In the genomic region with DNA sequence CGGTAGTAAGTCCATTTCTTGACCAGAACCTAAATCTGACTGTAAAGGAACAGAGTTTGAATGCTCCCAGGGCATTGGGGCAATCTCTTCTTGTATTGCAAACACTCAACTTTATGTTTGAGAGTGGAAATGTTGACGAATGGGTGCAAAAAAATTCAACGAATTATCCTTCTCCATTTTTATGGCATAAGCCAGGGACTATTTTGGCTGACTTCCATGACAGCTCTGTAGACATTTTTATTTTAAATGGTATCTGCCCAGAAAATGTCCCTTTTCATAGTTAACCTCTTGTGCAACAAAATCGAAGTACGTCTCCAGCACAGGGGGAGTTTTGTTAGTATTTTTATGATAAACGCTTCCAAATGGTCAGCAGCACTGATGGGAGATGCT, we compare ENCODE assay signal across 2 cellular contexts.
TF ChIP-seq lines count a peak whose summit lies in the region.

No MANE protein-coding gene starts in this region.

TF ChIP-seq in HCT116, 20 proteins besides CTCF, POLR2A, EP300 and RAD21 (continued from another document):
- TF ChIP-seq CBX3 (IDR thresholded peaks at IDR 0.05; ENCODE audit: low read depth) (no peak), EGR1 (IDR thresholded peaks at IDR 0.05; ENCODE audit: low read depth) (no peak), YY1 (IDR thresholded peaks at IDR 0.05; ENCODE audit: extremely low read depth, insufficient replicate concordance, low read depth, low read length) (no peak), EZH2phosphoT487 (IDR thresholded peaks at IDR 0.05; ENCODE audit: borderline replicate concordance) (no peak), FOSL1 (IDR thresholded peaks at IDR 0.05; ENCODE audit: low read depth) (no peak), TCF7L2 (IDR thresholded peaks at IDR 0.05; ENCODE audit: borderline replicate concordance, extremely low read depth, insufficient read depth, insufficient read length) (no peak), JUND (IDR thresholded peaks at IDR 0.05) (no peak), SP1 (IDR thresholded peaks at IDR 0.05; ENCODE audit: low read depth) (no peak), SRF (IDR thresholded peaks at IDR 0.05; ENCODE audit: low read depth) (no peak), POLR2AphosphoS5 (IDR thresholded peaks at IDR 0.05; ENCODE audit: low read depth, low read length) (no peak), ZNF274 (IDR thresholded peaks at IDR 0.05; ENCODE audit: low read depth, low read length) (no peak), ZFX (IDR thresholded peaks at IDR 0.05) (no peak), EZH2 (IDR thresholded peaks at IDR 0.05) (no peak), SIN3A (IDR thresholded peaks at IDR 0.05; ENCODE audit: low read depth) (no peak)
- TF ChIP-seq, protein P1, sequence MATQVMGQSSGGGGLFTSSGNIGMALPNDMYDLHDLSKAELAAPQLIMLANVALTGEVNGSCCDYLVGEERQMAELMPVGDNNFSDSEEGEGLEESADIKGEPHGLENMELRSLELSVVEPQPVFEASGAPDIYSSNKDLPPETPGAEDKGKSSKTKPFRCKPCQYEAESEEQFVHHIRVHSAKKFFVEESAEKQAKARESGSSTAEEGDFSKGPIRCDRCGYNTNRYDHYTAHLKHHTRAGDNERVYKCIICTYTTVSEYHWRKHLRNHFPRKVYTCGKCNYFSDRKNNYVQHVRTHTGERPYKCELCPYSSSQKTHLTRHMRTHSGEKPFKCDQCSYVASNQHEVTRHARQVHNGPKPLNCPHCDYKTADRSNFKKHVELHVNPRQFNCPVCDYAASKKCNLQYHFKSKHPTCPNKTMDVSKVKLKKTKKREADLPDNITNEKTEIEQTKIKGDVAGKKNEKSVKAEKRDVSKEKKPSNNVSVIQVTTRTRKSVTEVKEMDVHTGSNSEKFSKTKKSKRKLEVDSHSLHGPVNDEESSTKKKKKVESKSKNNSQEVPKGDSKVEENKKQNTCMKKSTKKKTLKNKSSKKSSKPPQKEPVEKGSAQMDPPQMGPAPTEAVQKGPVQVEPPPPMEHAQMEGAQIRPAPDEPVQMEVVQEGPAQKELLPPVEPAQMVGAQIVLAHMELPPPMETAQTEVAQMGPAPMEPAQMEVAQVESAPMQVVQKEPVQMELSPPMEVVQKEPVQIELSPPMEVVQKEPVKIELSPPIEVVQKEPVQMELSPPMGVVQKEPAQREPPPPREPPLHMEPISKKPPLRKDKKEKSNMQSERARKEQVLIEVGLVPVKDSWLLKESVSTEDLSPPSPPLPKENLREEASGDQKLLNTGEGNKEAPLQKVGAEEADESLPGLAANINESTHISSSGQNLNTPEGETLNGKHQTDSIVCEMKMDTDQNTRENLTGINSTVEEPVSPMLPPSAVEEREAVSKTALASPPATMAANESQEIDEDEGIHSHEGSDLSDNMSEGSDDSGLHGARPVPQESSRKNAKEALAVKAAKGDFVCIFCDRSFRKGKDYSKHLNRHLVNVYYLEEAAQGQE (IDR thresholded peaks at IDR 0.05; ENCODE audit: low read depth) = no peak
- TF ChIP-seq, protein P2, sequence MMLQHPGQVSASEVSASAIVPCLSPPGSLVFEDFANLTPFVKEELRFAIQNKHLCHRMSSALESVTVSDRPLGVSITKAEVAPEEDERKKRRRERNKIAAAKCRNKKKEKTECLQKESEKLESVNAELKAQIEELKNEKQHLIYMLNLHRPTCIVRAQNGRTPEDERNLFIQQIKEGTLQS (IDR thresholded peaks at IDR 0.05) = no peak

TF ChIP-seq in WTC11, 78 proteins besides CTCF, POLR2A, EP300 and RAD21 (continued from another document):
- TF ChIP-seq, protein P3, sequence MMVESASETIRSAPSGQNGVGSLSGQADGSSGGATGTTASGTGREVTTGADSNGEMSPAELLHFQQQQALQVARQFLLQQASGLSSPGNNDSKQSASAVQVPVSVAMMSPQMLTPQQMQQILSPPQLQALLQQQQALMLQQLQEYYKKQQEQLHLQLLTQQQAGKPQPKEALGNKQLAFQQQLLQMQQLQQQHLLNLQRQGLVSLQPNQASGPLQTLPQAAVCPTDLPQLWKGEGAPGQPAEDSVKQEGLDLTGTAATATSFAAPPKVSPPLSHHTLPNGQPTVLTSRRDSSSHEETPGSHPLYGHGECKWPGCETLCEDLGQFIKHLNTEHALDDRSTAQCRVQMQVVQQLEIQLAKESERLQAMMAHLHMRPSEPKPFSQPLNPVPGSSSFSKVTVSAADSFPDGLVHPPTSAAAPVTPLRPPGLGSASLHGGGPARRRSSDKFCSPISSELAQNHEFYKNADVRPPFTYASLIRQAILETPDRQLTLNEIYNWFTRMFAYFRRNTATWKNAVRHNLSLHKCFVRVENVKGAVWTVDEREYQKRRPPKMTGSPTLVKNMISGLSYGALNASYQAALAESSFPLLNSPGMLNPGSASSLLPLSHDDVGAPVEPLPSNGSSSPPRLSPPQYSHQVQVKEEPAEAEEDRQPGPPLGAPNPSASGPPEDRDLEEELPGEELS (CRISPR knock-in tag; IDR thresholded peaks at IDR 0.05) = no peak
- no peak for TF ChIP-seq ZNF121 (CRISPR knock-in tag; IDR thresholded peaks at IDR 0.05)
- TF ChIP-seq NR2C2 (CRISPR knock-in tag; IDR thresholded peaks at IDR 0.05) = no peak
- no peak for TF ChIP-seq SOX15 (CRISPR knock-in tag; IDR thresholded peaks at IDR 0.05)
- TF ChIP-seq, protein P4, sequence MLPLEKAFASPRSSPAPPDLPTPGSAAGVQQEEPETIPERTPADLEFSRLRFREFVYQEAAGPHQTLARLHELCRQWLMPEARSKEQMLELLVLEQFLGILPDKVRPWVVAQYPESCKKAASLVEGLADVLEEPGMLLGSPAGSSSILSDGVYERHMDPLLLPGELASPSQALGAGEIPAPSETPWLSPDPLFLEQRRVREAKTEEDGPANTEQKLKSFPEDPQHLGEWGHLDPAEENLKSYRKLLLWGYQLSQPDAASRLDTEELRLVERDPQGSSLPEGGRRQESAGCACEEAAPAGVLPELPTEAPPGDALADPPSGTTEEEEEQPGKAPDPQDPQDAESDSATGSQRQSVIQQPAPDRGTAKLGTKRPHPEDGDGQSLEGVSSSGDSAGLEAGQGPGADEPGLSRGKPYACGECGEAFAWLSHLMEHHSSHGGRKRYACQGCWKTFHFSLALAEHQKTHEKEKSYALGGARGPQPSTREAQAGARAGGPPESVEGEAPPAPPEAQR (CRISPR knock-in tag; IDR thresholded peaks at IDR 0.05) = no peak
- no peak for TF ChIP-seq FOXJ3 (CRISPR knock-in tag; IDR thresholded peaks at IDR 0.05; ENCODE audit: borderline replicate concordance)
- TF ChIP-seq, protein P5, sequence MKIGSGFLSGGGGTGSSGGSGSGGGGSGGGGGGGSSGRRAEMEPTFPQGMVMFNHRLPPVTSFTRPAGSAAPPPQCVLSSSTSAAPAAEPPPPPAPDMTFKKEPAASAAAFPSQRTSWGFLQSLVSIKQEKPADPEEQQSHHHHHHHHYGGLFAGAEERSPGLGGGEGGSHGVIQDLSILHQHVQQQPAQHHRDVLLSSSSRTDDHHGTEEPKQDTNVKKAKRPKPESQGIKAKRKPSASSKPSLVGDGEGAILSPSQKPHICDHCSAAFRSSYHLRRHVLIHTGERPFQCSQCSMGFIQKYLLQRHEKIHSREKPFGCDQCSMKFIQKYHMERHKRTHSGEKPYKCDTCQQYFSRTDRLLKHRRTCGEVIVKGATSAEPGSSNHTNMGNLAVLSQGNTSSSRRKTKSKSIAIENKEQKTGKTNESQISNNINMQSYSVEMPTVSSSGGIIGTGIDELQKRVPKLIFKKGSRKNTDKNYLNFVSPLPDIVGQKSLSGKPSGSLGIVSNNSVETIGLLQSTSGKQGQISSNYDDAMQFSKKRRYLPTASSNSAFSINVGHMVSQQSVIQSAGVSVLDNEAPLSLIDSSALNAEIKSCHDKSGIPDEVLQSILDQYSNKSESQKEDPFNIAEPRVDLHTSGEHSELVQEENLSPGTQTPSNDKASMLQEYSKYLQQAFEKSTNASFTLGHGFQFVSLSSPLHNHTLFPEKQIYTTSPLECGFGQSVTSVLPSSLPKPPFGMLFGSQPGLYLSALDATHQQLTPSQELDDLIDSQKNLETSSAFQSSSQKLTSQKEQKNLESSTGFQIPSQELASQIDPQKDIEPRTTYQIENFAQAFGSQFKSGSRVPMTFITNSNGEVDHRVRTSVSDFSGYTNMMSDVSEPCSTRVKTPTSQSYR (CRISPR knock-in tag; IDR thresholded peaks at IDR 0.05) = no peak
- TF ChIP-seq OVOL2 (CRISPR knock-in tag; IDR thresholded peaks at IDR 0.05; ENCODE audit: borderline replicate concordance) = no peak
- TF ChIP-seq HMGA2 (CRISPR knock-in tag; IDR thresholded peaks at IDR 0.05) = no peak
- TF ChIP-seq, protein P6, sequence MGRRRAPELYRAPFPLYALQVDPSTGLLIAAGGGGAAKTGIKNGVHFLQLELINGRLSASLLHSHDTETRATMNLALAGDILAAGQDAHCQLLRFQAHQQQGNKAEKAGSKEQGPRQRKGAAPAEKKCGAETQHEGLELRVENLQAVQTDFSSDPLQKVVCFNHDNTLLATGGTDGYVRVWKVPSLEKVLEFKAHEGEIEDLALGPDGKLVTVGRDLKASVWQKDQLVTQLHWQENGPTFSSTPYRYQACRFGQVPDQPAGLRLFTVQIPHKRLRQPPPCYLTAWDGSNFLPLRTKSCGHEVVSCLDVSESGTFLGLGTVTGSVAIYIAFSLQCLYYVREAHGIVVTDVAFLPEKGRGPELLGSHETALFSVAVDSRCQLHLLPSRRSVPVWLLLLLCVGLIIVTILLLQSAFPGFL (CRISPR knock-in tag; IDR thresholded peaks at IDR 0.05; ENCODE audit: borderline replicate concordance) = no peak
- TF ChIP-seq, protein P7, sequence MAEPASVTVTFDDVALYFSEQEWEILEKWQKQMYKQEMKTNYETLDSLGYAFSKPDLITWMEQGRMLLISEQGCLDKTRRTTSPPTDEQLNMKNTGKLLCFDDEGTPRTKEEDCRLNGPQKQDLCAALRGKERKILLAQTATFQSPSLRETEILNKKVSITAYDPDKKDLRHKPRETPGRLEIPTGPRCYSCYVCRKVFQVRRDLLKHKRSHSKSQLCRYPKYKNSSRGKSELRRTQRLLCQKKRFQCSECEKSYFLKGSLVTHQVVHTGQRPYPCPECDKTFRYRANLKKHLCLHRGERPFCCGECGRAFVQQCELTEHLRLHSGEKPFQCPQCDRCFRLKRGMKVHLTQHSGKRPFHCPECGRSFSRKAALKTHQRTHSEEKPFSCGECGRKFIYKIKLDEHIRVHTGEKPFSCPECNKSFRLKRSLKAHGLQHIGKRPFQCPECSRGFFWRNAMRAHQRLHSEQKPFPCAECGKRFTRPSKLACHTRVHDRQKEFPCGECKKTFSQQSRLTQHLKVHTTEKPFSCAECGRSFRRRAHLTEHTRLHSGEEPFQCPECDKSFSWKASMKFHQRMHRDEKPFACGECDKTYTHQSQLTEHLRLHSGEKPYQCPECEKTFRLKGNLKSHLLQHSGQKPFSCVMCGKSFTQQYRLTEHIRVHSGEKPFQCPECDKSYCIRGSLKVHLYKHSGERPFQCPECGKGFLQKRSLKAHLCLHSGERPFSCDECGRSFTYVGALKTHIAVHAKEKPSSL (CRISPR knock-in tag; conservative IDR thresholded peaks at IDR 0.05) = no peak
- TF ChIP-seq ERG (CRISPR knock-in tag; IDR thresholded peaks at IDR 0.05) = no peak
- TF ChIP-seq ZNF532 (CRISPR knock-in tag; IDR thresholded peaks at IDR 0.05; ENCODE audit: borderline replicate concordance) = no peak
- no peak for TF ChIP-seq ATF2 (CRISPR knock-in tag; IDR thresholded peaks at IDR 0.05; ENCODE audit: borderline replicate concordance, low read depth)
- TF ChIP-seq CREB1 (CRISPR knock-in tag; IDR thresholded peaks at IDR 0.05) = no peak
